24 cellular contexts compared by ENCODE assay signal in genomic region chr13:96065851-96066250, GRCh38. TPM values are rescaled to one million over a fixed set of nuclear protein-coding genes. Genes with fewer than 3 reads are reported as not detected.
"Had no signal": no experiment of that assay in that cellular context is flagged by ENCODE, and none has a peak within 500 bp of the region (broad histone marks: within the 10 kb centered on the region; RNA-seq: fewer than 3 reads in every experiment).

No MANE protein-coding gene starts in this region.

- FAIRE-seq: kidney had no signal

- ATAC-seq: left colon; left lung; lower lobe of right lung; naive thymus-derived CD8-positive, alpha-beta T cell; right lobe of liver; stimulated activated effector memory CD8-positive, alpha-beta T cell treated with anti-CD3 and anti-CD28 coated beads, Interleukin-12 subunit alpha, Interleukin-12 subunit beta, amount 100 ng/mL, for 72 hours had no signal

- DNase-seq: kidney; left colon; left lung; lower lobe of right lung; mammary epithelial cell; mesenchymal stem cell; naive thymus-derived CD8-positive, alpha-beta T cell; occipital lobe; right lobe of liver; stimulated activated CD4-positive, alpha-beta T cell treated with anti-CD3 and anti-CD28 coated beads, Interleukin-12 subunit alpha, Interleukin-12 subunit beta, amount 100 ng/mL, for 4 hours; stimulated activated CD4-positive, alpha-beta T cell treated with anti-CD3 and anti-CD28 coated beads, Interleukin-15, amount 100 ng/mL, for 24 hours; stimulated activated CD4-positive, alpha-beta T cell treated with anti-CD3 and anti-CD28 coated beads, Interleukin-2, amount 100 ng/mL, for 24 hours; stimulated activated CD4-positive, alpha-beta T cell treated with anti-CD3 and anti-CD28 coated beads, Interleukin-4, amount 100 ng/mL, for 24 hours; stimulated activated naive CD4-positive, alpha-beta T cell; uterus had no signal

- H3K4me3 ChIP-seq: left lung, lower lobe of right lung, neural progenitor cell, right atrium auricular region, right lobe of liver, smooth muscle cell, tibial nerve, uterus had no signal

- H3K27ac ChIP-seq: left lung, lower lobe of right lung, neural progenitor cell, neutrophil, parathyroid adenoma, right atrium auricular region, right lobe of liver, tibial nerve, uterus had no signal

- H3K9me3 ChIP-seq: left lung, lower lobe of right lung, neutrophil, right atrium auricular region, right lobe of liver, tibial nerve, uterus had no signal

- H2AFZ ChIP-seq: neural progenitor cell, parathyroid adenoma had no signal

- H3K27me3 ChIP-seq: neural progenitor cell, right atrium auricular region, right lobe of liver, tibial nerve, uterus had no signal

- H3K4me2 ChIP-seq: neural progenitor cell, smooth muscle cell had no signal

- H3K9ac ChIP-seq: neural progenitor cell, parathyroid adenoma had no signal

- H3K79me2 ChIP-seq: parathyroid adenoma had no signal

- H3K4me1 ChIP-seq: left lung, lower lobe of right lung, parathyroid adenoma, right atrium auricular region, right lobe of liver, tibial nerve, uterus had no signal

- H3K36me3 ChIP-seq: left lung, lower lobe of right lung, neural progenitor cell, neutrophil, right atrium auricular region, right lobe of liver, tibial nerve, uterus had no signal

RNA-seq across cellular contexts. Expression of gene UGGT2, which starts 12.7 kb away (rescaled TPM):
- total RNA-seq: naive thymus-derived CD8-positive, alpha-beta T cell had no signal
- polyA plus RNA-seq: naive thymus-derived CD8-positive, alpha-beta T cell had no signal

RNA-seq across cellular contexts. Expression of gene HS6ST3, which starts 24.1 kb away (rescaled TPM):
- total RNA-seq: liver; naive thymus-derived CD8-positive, alpha-beta T cell; osteocyte; right lobe of liver had no signal
- polyA plus RNA-seq: naive thymus-derived CD8-positive, alpha-beta T cell; smooth muscle cell had no signal
